8 cellular contexts compared by ENCODE assay signal in genomic region chr2:189783927-189784867, GRCh38. TPM values are rescaled to one million over a fixed set of nuclear protein-coding genes. Genes with fewer than 3 reads are reported as not detected.
A peak's percentile ranks its signal among the peaks of the same experiment; 100 is the strongest.
DNase-seq lines count a peak whose midpoint lies in the region; ATAC-seq and TF ChIP-seq lines count a peak whose summit lies in the region.

Gene ORMDL1, minus strand, starts transcription at chr2:189784339. Its CDS starts 1,744 bp downstream, at chr2:189782595.
Gene PMS1, plus strand, starts transcription at chr2:189784450. Its CDS starts 7,360 bp downstream, at chr2:189791810.

- TF ChIP-seq CTCF in upper lobe of left lung (IDR thresholded peaks at IDR 0.05) = peak in 3 of 6 experiments; percentile 4 to 25 (median 9)

- intact Hi-C loops in left cardiac atrium (cut with DNase I) = loop anchor here in 1 of 2 donors (1.0 kb wide), 1 partner anchor 22 kb away; the partner anchor contains the start of gene OSGEPL1
- intact Hi-C loops in posterior vena cava (cut with DNase I) = no loop called here

- peak within 1 kb of the TSS; percentile 91 for H3K27ac Mint-ChIP-seq in T-helper 1 cell treated with Interleukin-12 subunit alpha and Interleukin-12 subunit beta and Interleukin-4 antibody, amounts not matched to agents 30 μg/mL and 1 μg/mL, for 36 hours

- peaks cover 17 to 38% (median 25%) of the 10 kb centered on the region in 4 donors for H3K4me1 ChIP-seq in upper lobe of left lung

- H3K4me3 Mint-ChIP-seq in T-helper 1 cell treated with Interleukin-12 subunit alpha and Interleukin-12 subunit beta and Interleukin-4 antibody, amounts not matched to agents 30 μg/mL and 1 μg/mL, for 36 hours = peak within 1 kb of the TSS; percentile 90

- DNase-seq in NCI-H1694 treated with DMSO at 0.1 percent for 48 hours (lab: John Stamatoyannopoulos, UW) (peak; percentile 89), amniotic stem cell (lab: John Stamatoyannopoulos, UW) (peak; percentile 89), left cardiac atrium (peak; percentile 97), posterior vena cava (ENCODE audit: low spot score) (peak; percentile 99), upper lobe of left lung (peak; percentile 98 to 99)

- peaks cover 38% of the 10 kb centered on the region for H3K36me3 Mint-ChIP-seq in T-helper 1 cell treated with Interleukin-12 subunit alpha and Interleukin-12 subunit beta and Interleukin-4 antibody, amounts not matched to agents 30 μg/mL and 1 μg/mL, for 36 hours (ENCODE audit: low read depth)

- H3K36me3 ChIP-seq in upper lobe of left lung = peaks cover 0 to 29% (median 5%) of the 10 kb centered on the region in 4 donors

- H3K4me3 ChIP-seq in upper lobe of left lung = peak within 1 kb of the TSS; percentile 63 to 90 (median 66)

- peaks cover 41% of the 10 kb centered on the region for H3K4me1 Mint-ChIP-seq in T-helper 1 cell treated with Interleukin-12 subunit alpha and Interleukin-12 subunit beta and Interleukin-4 antibody, amounts not matched to agents 30 μg/mL and 1 μg/mL, for 36 hours (ENCODE audit: low read depth)

- peak; percentile 83 for ATAC-seq in GM18499 (IDR thresholded peaks at IDR 0.05; ENCODE audit: insufficient read depth, unreplicated experiment)
- peak; percentile 90 for ATAC-seq in HG02938 (IDR thresholded peaks at IDR 0.05; ENCODE audit: unreplicated experiment)
- peak; percentile 99 for ATAC-seq in left cardiac atrium
- peak; percentile 99 to 100 for ATAC-seq in upper lobe of left lung (ENCODE audit: low FRiP score in 2 of 2)

- H3K27ac ChIP-seq in upper lobe of left lung = peak within 1 kb of the TSS; percentile 93 to 96 (median 95)

- no peaks in the 10 kb centered on the region for H3K9me3 Mint-ChIP-seq in T-helper 1 cell treated with Interleukin-12 subunit alpha and Interleukin-12 subunit beta and Interleukin-4 antibody, amounts not matched to agents 30 μg/mL and 1 μg/mL, for 36 hours

- no peaks in the 10 kb centered on the region for H3K27me3 ChIP-seq in upper lobe of left lung

- no peak for TF ChIP-seq EP300 in upper lobe of left lung (IDR thresholded peaks at IDR 0.05)

- H3K9me3 ChIP-seq in upper lobe of left lung = no peaks in the 10 kb centered on the region

- TF ChIP-seq POLR2A in upper lobe of left lung (IDR thresholded peaks at IDR 0.05) = peak; percentile 69 to 97 (median 86)

- 0 to 1% methylated on average over 13 to 34 of the region's 96 CpGs for WGBS in upper lobe of left lung, 2 donors

- H3K27me3 Mint-ChIP-seq in T-helper 1 cell treated with Interleukin-12 subunit alpha and Interleukin-12 subunit beta and Interleukin-4 antibody, amounts not matched to agents 30 μg/mL and 1 μg/mL, for 36 hours (ENCODE audit: low read depth) = no peaks in the 10 kb centered on the region

RNA-seq across cellular contexts. Expression of gene ORMDL1, which starts in this region (rescaled TPM):
- 10 to 100 TPM; 29.7 to 40.2 TPM for total RNA-seq in left cardiac atrium
- 10 to 100 TPM; 42.0 to 47.3 TPM for total RNA-seq in posterior vena cava
- 100 to 1,000 TPM in 1 of 6 donors, 10 to 100 TPM in 5; 37.4 to 167 (median 57.2) TPM for total RNA-seq in upper lobe of left lung

RNA-seq across cellular contexts. Expression of gene PMS1, which starts in this region (rescaled TPM):
- total RNA-seq in left cardiac atrium (10 to 100 TPM; 13.8 to 14.9 TPM), posterior vena cava (10 to 100 TPM; 20.1 to 25.2 TPM), upper lobe of left lung (10 to 100 TPM in 5 of 6 donors, 1 to 10 TPM in 1; 6.7 to 27.1 (median 20.0) TPM)

Comparison
In these comparisons a context has a peak if more than half of its experiments do, and no peak if none do; other contexts are left out.
1. Peak in every context shown above with its lines: DNase-seq, ATAC-seq, H3K4me3 ChIP-seq and H3K27ac ChIP-seq.